7 cellular contexts compared by ENCODE assay signal in the genomic region with DNA sequence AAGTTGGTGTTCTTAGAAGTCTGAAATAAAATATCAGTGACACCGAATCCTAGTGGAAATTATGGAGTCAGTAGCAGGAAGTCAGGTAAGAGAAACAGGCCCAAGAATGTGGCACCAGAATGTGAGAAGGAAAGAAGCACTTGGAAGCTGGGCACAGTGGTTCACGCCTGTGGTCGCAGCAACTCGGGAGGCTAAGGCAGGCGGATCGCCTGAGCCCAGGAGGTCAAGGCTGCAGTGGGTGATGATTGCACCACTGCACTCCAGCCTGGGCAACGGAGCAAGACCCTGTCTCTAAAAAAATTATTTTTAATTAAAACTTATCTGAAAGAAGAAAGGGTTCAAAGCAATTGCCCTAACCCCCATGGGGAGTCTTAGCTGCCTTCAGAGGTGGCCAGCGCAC.
"Had no signal": no experiment of that assay in that cellular context is flagged by ENCODE, and none has a peak within 500 bp of the region (broad histone marks: within the 10 kb centered on the region; RNA-seq: fewer than 3 reads in every experiment).

No MANE protein-coding gene starts in this region.

- DNase-seq: H7, HFFc6, IMR-90 had no signal

- ATAC-seq: GM23338, HCT116, K562 had no signal

- FAIRE-seq: HTR-8/SVneo, K562 had no signal
